ENCODE assay signal across 18 cellular contexts in genomic region chr2:12051831-12052230, GRCh38.
DNase-seq lines count a peak whose midpoint lies in the region; ATAC-seq and TF ChIP-seq lines count a peak whose summit lies in the region.
"Had no signal": no experiment of that assay in that cellular context is flagged by ENCODE, and none has a peak within 500 bp of the region (broad histone marks: within the 10 kb centered on the region; RNA-seq: fewer than 3 reads in every experiment).

No MANE protein-coding gene starts in this region.

- no peak for ATAC-seq in HG03025 (IDR thresholded peaks at IDR 0.05; ENCODE audit: low FRiP score, unreplicated experiment)
- ATAC-seq: activated T-cell treated with anti-CD3 and anti-CD28 coated beads, Interleukin-2, amount 50 U/mL, for 72 hours had no signal

- H3K27me3 ChIP-seq in dorsolateral prefrontal cortex, result peaks cover 0 to 8% (median 0%) of the 10 kb centered on the region in 45 donors
- H3K27me3 ChIP-seq: neural progenitor cell, SJSA1 had no signal

- H3K27me3 Mint-ChIP-seq in HFFc6 (ENCODE audit: insufficient read depth), result no peaks in the 10 kb centered on the region
- H3K27me3 Mint-ChIP-seq: activated naive CD4-positive, alpha-beta T cell treated with anti-CD3 and anti-CD28 coated beads, Interleukin-2, amount 50 U/mL, for 24 hours had no signal

- CTCF ChIA-PET in AG04449 (lab: Yijun Ruan, JAX), result interaction anchor here (0.8 kb wide), 1 partner anchor 665 kb away, joined by 3 read pairs; no protein-coding TSS in a partner anchor

- intact Hi-C loops in dorsolateral prefrontal cortex (cut with DNase I), result no loop called here

- no peak for TF ChIP-seq CTCF in AG04449 (IDR thresholded peaks at IDR 0.05; ENCODE audit: insufficient read depth, low read length, missing control alignments)
- no peak for TF ChIP-seq CTCF in HFFc6 (IDR thresholded peaks at IDR 0.05)
- no peak for TF ChIP-seq CTCF in dorsolateral prefrontal cortex (IDR thresholded peaks at IDR 0.05 in 54 of 56, conservative IDR thresholded peaks at IDR 0.05 in 2 of 56; ENCODE audit: low read depth in 1 of 56, partially characterized antibody in 56 of 56)

- no peak overlapping the region for H3K27ac Mint-ChIP-seq in HFFc6
- H3K27ac Mint-ChIP-seq: activated naive CD4-positive, alpha-beta T cell treated with anti-CD3 and anti-CD28 coated beads, Interleukin-2, amount 50 U/mL, for 24 hours; activated T-cell treated with anti-CD3 and anti-CD28 coated beads, Interleukin-2, amount 50 U/mL, for 72 hours; CD14-positive monocyte; neural progenitor cell had no signal

- DNase-seq in AG04449 (ENCODE audit: low read depth, low spot score) (peak; percentile 42), HFFc6 (peak; percentile 37), SW480 (ENCODE audit: low spot score) (peak; percentile 21), fibroblast of peridontal ligament (ENCODE audit: extremely low read depth) (peak; percentile 96), SW 1271 (lab: John Stamatoyannopoulos, UW) (no peak), iPS-NIHi11 (ENCODE audit: low spot score) (no peak), dorsolateral prefrontal cortex (no peak)
- DNase-seq: 8988T; activated CD4-positive, CD25-positive, alpha-beta regulatory T cell; activated T-cell treated with anti-CD3 and anti-CD28 coated beads, Interleukin-2, amount 50 U/mL, for 72 hours; cortex of kidney; left ventricle myocardium inferior; NCI-H774 had no signal

- H3K4me1 Mint-ChIP-seq in HFFc6 (ENCODE audit: low read depth), result peaks cover 43% of the 10 kb centered on the region

- H3K4me3 ChIP-seq in AG04449 (ENCODE audit: low read depth, low read length) (no peak overlapping the region), dorsolateral prefrontal cortex (no peak overlapping the region)
- H3K4me3 ChIP-seq: left ventricle myocardium inferior, neural progenitor cell, SJSA1 had no signal

- no peaks in the 10 kb centered on the region for H3K9me3 Mint-ChIP-seq in HFFc6
- H3K9me3 Mint-ChIP-seq: neural progenitor cell had no signal

- 0 out of 2 replicates have a peak, but pooled peaks cover 4% of the 10 kb centered on the region for H3K36me3 Mint-ChIP-seq in HFFc6 (ENCODE audit: low read depth)
- H3K36me3 Mint-ChIP-seq: neural progenitor cell had no signal

- POLR2A ChIA-PET in AG04449 (lab: Yijun Ruan, JAX), result interaction anchor here (0.6 kb wide), 2 partner anchors 32 to 117 kb away, joined by 3 to 4 read pairs; no protein-coding TSS in a partner anchor

- H3K4me3 Mint-ChIP-seq in HFFc6, result no peak overlapping the region
- H3K4me3 Mint-ChIP-seq: activated naive CD4-positive, alpha-beta T cell treated with anti-CD3 and anti-CD28 coated beads, Interleukin-2, amount 50 U/mL, for 24 hours; activated T-cell treated with anti-CD3 and anti-CD28 coated beads, Interleukin-2, amount 50 U/mL, for 72 hours; CD14-positive monocyte; neural progenitor cell had no signal

- H3K27ac ChIP-seq in dorsolateral prefrontal cortex, result no peak overlapping the region
- H3K27ac ChIP-seq: left ventricle myocardium inferior, neural progenitor cell, SJSA1 had no signal

Comparison
In these comparisons a context has a peak if more than half of its experiments do, and no peak if none do; other contexts are left out.
1. DNase-seq: peak in AG04449 (single experiment), HFFc6 (single experiment), SW480 (single experiment) and fibroblast of peridontal ligament (single experiment); none in SW 1271 (0 of 2), iPS-NIHi11 (single experiment) and dorsolateral prefrontal cortex (0 of 10).